In the genomic region with DNA sequence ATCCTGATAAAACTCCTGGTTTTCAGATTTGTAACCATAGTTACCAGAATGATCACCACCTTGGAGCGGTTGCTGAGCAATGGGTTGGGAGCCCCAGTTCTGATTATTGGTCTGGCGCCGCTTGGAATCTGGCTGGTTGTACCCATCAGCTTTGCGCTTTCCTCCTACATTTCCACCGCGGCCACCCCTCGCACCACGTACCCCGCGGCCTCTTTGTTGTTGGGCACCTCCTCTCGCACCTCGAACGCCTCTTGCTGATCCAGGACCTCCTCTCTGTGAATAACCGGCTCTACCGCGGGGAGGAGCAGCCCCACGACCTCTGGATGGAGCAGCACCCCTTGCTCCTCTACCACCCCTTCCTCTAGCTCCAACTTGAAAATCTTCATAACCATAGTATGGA, we compare ENCODE assay signal across 24 cellular contexts. TPM values are rescaled to one million over a fixed set of nuclear protein-coding genes. Genes with fewer than 3 reads are reported as not detected.
DNase-seq lines count a peak whose midpoint lies in the region; ATAC-seq, FAIRE-seq and TF ChIP-seq lines count a peak whose summit lies in the region.
"Had no signal": no experiment of that assay in that cellular context is flagged by ENCODE, and none has a peak within 500 bp of the region (broad histone marks: within the 10 kb centered on the region; RNA-seq: fewer than 3 reads in every experiment).

No MANE protein-coding gene starts in this region.

- H3K27ac ChIP-seq in H9 (ENCODE audit: insufficient read length, low read depth, low read length) (no peak overlapping the region), astrocyte (ENCODE audit: low read depth, low read length) (no peak overlapping the region), neuronal stem cell (replicated peaks; ENCODE audit: low read length) (no peak overlapping the region)
- no peak overlapping the region for H3K27ac ChIP-seq in CD4-positive, alpha-beta T cell (ENCODE audit: low read depth, low read length)
- H3K27ac ChIP-seq: A549, coronary artery, KMS-11, right atrium auricular region, upper lobe of left lung, WERI-Rb-1 had no signal

- H4K8ac ChIP-seq in H9 (replicated peaks; ENCODE audit: insufficient read length, low read depth, low read length) (no peak overlapping the region), neuronal stem cell (ENCODE audit: low read depth, low read length) (no peak overlapping the region)

- peaks cover 99% of the 10 kb centered on the region for H3K36me3 Mint-ChIP-seq in activated T-cell treated with anti-CD3 and anti-CD28 coated beads, Interleukin-2, amount 50 U/mL, for 24 hours (ENCODE audit: low read depth)
- H3K36me3 Mint-ChIP-seq in H9 (ENCODE audit: insufficient read depth in 1 of 3, low read depth in 3 of 3) (peaks cover 50 to 91% (median 86%) of the 10 kb centered on the region in 3 experiments), astrocyte (ENCODE audit: low read depth, unreplicated experiment) (peaks cover 21% of the 10 kb centered on the region)
- H3K36me3 Mint-ChIP-seq in CD4-positive, alpha-beta T cell (ENCODE audit: low read depth), result peaks cover 92% of the 10 kb centered on the region

- H4K20me1 ChIP-seq in H9 (ENCODE audit: control insufficient read depth, insufficient read depth, insufficient read length), result no peaks in the 10 kb centered on the region
- peaks cover 75% of the 10 kb centered on the region for H4K20me1 ChIP-seq in astrocyte (ENCODE audit: insufficient read depth, low read length)

- H3K27me3 ChIP-seq in H9 (ENCODE audit: insufficient read depth, low read length), result no peaks in the 10 kb centered on the region
- no peaks in the 10 kb centered on the region for H3K27me3 ChIP-seq in astrocyte (ENCODE audit: insufficient read depth, low read length)
- H3K27me3 ChIP-seq in neuronal stem cell (ENCODE audit: control insufficient read depth in 3 of 3, insufficient read depth in 3 of 3, low read depth in 1 of 3, low read length in 3 of 3), result no peaks in the 10 kb centered on the region
- H3K27me3 ChIP-seq in CD4-positive, alpha-beta T cell (ENCODE audit: control insufficient read depth, insufficient read depth, low read length), result no peaks in the 10 kb centered on the region
- H3K27me3 ChIP-seq: right atrium auricular region, upper lobe of left lung had no signal

- peak overlapping the region; percentile 85 for H3K27ac Mint-ChIP-seq in activated T-cell treated with anti-CD3 and anti-CD28 coated beads, Interleukin-2, amount 50 U/mL, for 24 hours
- H3K27ac Mint-ChIP-seq in H9 (peak overlapping the region in 2 of 3 experiments; percentile 12 to 52; a peak in 2 of 7 replicates), astrocyte (ENCODE audit: unreplicated experiment) (peak overlapping the region; percentile 87)
- H3K27ac Mint-ChIP-seq in CD4-positive, alpha-beta T cell, result no peak overlapping the region
- H3K27ac Mint-ChIP-seq: activated T-helper 2 cell treated with anti-CD3 and anti-CD28 coated beads, Interferon-gamma antibody, Interleukin-2, Interleukin-4, amounts not matched to agents 10 μg/mL and 5 μg/mL and 100 μg/mL, durations not matched to agents 14 hours and 24 hours and 36 hours; T-helper 2 cell treated with Interferon-gamma antibody and Interleukin-4, amounts not matched to agents 5 μg/mL and 100 μg/mL, for 36 hours had no signal

- H3K79me1 ChIP-seq in H9 (ENCODE audit: insufficient read depth, low read depth, low read length, poor library complexity, severe bottlenecking) (peaks cover 5% of the 10 kb centered on the region), neuronal stem cell (ENCODE audit: low read depth, low read length) (peaks cover 5% of the 10 kb centered on the region)

- no peak overlapping the region for H3K4me2 ChIP-seq in H9 (ENCODE audit: insufficient read depth, insufficient read length, low read length)
- H3K4me2 ChIP-seq in astrocyte (ENCODE audit: low read length), result no peak overlapping the region
- no peak overlapping the region for H3K4me2 ChIP-seq in neuronal stem cell (ENCODE audit: insufficient read depth, low read length, poor library complexity, severe bottlenecking)
- H3K4me2 ChIP-seq: A549, KMS-11 had no signal

- H3K18ac ChIP-seq in H9 (ENCODE audit: insufficient read length, low read depth, low read length) (no peak overlapping the region), neuronal stem cell (ENCODE audit: low read length) (no peak overlapping the region)

- H2AFZ ChIP-seq in H9 (ENCODE audit: low read length) (no peak overlapping the region), astrocyte (ENCODE audit: low read depth, low read length) (no peak overlapping the region), neuronal stem cell (ENCODE audit: low read length) (no peak overlapping the region)

- H2BK5ac ChIP-seq in H9 (ENCODE audit: insufficient read length, low read length) (no peak overlapping the region), neuronal stem cell (ENCODE audit: low read length) (no peak overlapping the region)

- H4K91ac ChIP-seq in H9 (ENCODE audit: insufficient read length, low read depth, low read length) (no peak overlapping the region), neuronal stem cell (ENCODE audit: low read depth, low read length, poor library complexity) (no peak overlapping the region)

- no peak for TF ChIP-seq CTCF in H9 (conservative IDR thresholded peaks at IDR 0.05)
- TF ChIP-seq CTCF in astrocyte (IDR thresholded peaks at IDR 0.05; ENCODE audit: insufficient read depth, low read depth, low read length), result no peak
- no peak for TF ChIP-seq CTCF in CD4-positive, alpha-beta T cell (IDR thresholded peaks at IDR 0.05)

- H3K4ac ChIP-seq in H9 (ENCODE audit: low read depth, low read length), result no peak overlapping the region
- H3K4ac ChIP-seq in neuronal stem cell (ENCODE audit: low read length), result no peak overlapping the region

- H3K9ac ChIP-seq in H9 (ENCODE audit: extremely low read depth, insufficient read length, low read length) (no peak overlapping the region), astrocyte (ENCODE audit: low read length) (no peak overlapping the region), neuronal stem cell (ENCODE audit: low read depth, low read length, poor library complexity) (peak overlapping the region; percentile 44)
- H3K9ac ChIP-seq: KMS-11 had no signal

- no peaks in the 10 kb centered on the region; the same call in 1 of the 2 replicates for H3K79me2 ChIP-seq in H9 (ENCODE audit: insufficient read depth, low read length)
- H3K79me2 ChIP-seq in astrocyte (ENCODE audit: insufficient read depth, low read length), result peaks cover 97% of the 10 kb centered on the region

- no peak overlapping the region for H3T11ph ChIP-seq in H9 (ENCODE audit: low read length)

- no peak for DNase-seq in activated T-cell treated with anti-CD3 and anti-CD28 coated beads, Interleukin-2, amount 50 U/mL, for 24 hours
- DNase-seq in activated T-cell treated with anti-CD3 and anti-CD28 coated beads for 4 hours (no peak), H9 (no peak), astrocyte (ENCODE audit: low read depth) (no peak), neuronal stem cell (ENCODE audit: low spot score) (no peak)
- DNase-seq in CD4-positive, alpha-beta T cell, result no peak
- no peak for DNase-seq in stimulated activated CD4-positive, alpha-beta T cell treated with anti-CD3 and anti-CD28 coated beads, Interleukin-2, amount 100 ng/mL, for 48 hours
- DNase-seq: activated CD8-positive, alpha-beta memory T cell treated with anti-CD3 and anti-CD28 coated beads for 24 hours; NCI-H146; NCI-H2171; NCI-H526 treated with DMSO at 0.1 percent for 48 hours; RPMI8226; stimulated activated CD4-positive, alpha-beta T cell treated with anti-CD3 and anti-CD28 coated beads, Interleukin-4, amount 100 ng/mL, for 4 hours; WERI-Rb-1 had no signal

- CTCF ChIA-PET in CD4-positive, alpha-beta T cell (lab: Charles Lee), result no interaction called here

- no peak overlapping the region for H2AK5ac ChIP-seq in H9 (ENCODE audit: insufficient read length, low read length)
- no peak overlapping the region for H2AK5ac ChIP-seq in neuronal stem cell (ENCODE audit: low read depth, low read length)

- no CpG with 5 or more reads among the region's 17 CpGs for WGBS in H9 (ENCODE audit: extremely low coverage, insufficient read length, low lambda C conversion rate)
- no CpG with 5 or more reads among the region's 17 CpGs for WGBS in neuronal stem cell (ENCODE audit: extremely low coverage in 2 of 2, insufficient read length in 2 of 2, insufficient replicate concordance in 1 of 2), 2 donors

- no peak overlapping the region for H4K5ac ChIP-seq in H9 (ENCODE audit: insufficient read length, low read depth, low read length)

- H2BK20ac ChIP-seq in H9 (ENCODE audit: low read depth, low read length, poor library complexity, severe bottlenecking), result no peak overlapping the region

- H2BK120ac ChIP-seq in H9 (ENCODE audit: low read depth, low read length, poor library complexity, severe bottlenecking), result no peak overlapping the region
- H2BK120ac ChIP-seq in neuronal stem cell (ENCODE audit: low read depth, low read length), result no peak overlapping the region

- H2BK15ac ChIP-seq in H9 (ENCODE audit: low read depth, low read length), result no peak overlapping the region
- H2BK15ac ChIP-seq in neuronal stem cell (ENCODE audit: low read length), result no peak overlapping the region

- H3K36me3 ChIP-seq in astrocyte (ENCODE audit: insufficient read depth, low read length) (peaks cover 79% of the 10 kb centered on the region), neuronal stem cell (replicated peaks in 1 of 2; ENCODE audit: control insufficient read depth in 2 of 2, insufficient read depth in 2 of 2, low read length in 2 of 2) (peaks cover 16 to 100% of the 10 kb centered on the region in 2 donors)

- POLR2A ChIA-PET in CD4-positive, alpha-beta T cell (lab: Charles Lee), result no interaction called here

- no peak overlapping the region for H3K56ac ChIP-seq in H9 (ENCODE audit: insufficient read length, low read depth, low read length)

- H3K9me3 Mint-ChIP-seq in activated T-cell treated with anti-CD3 and anti-CD28 coated beads, Interleukin-2, amount 50 U/mL, for 24 hours, result no peaks in the 10 kb centered on the region
- H3K9me3 Mint-ChIP-seq in H9 (no peaks in the 10 kb centered on the region), astrocyte (ENCODE audit: unreplicated experiment) (no peaks in the 10 kb centered on the region)
- H3K9me3 Mint-ChIP-seq in CD4-positive, alpha-beta T cell, result no peaks in the 10 kb centered on the region
- H3K9me3 Mint-ChIP-seq: activated T-helper 2 cell treated with anti-CD3 and anti-CD28 coated beads, Interferon-gamma antibody, Interleukin-2, Interleukin-4, amounts not matched to agents 10 μg/mL and 5 μg/mL and 100 μg/mL, durations not matched to agents 14 hours and 24 hours and 36 hours; T-helper 2 cell treated with Interferon-gamma antibody and Interleukin-4, amounts not matched to agents 5 μg/mL and 100 μg/mL, for 36 hours had no signal

- H3K4me3 Mint-ChIP-seq in activated T-cell treated with anti-CD3 and anti-CD28 coated beads, Interleukin-2, amount 50 U/mL, for 24 hours, result no peak overlapping the region
- H3K4me3 Mint-ChIP-seq in H9 (no peak overlapping the region), astrocyte (ENCODE audit: unreplicated experiment) (peak overlapping the region; percentile 74)
- no peak overlapping the region for H3K4me3 Mint-ChIP-seq in CD4-positive, alpha-beta T cell
- H3K4me3 Mint-ChIP-seq: T-helper 2 cell treated with Interferon-gamma antibody and Interleukin-4, amounts not matched to agents 5 μg/mL and 100 μg/mL, for 36 hours had no signal

- H2BK12ac ChIP-seq in H9 (ENCODE audit: insufficient read length, low read depth, low read length), result no peak overlapping the region
- H2BK12ac ChIP-seq in neuronal stem cell (ENCODE audit: low read length), result no peak overlapping the region

- intact Hi-C loops in CD4-positive, alpha-beta T cell (cut with DNase I, micrococcal nuclease), result no loop called here

- ATAC-seq in CD4-positive, alpha-beta T cell (ENCODE audit: poor library complexity), result no peak
- no peak for ATAC-seq in HG02970 (IDR thresholded peaks at IDR 0.05; ENCODE audit: low FRiP score, unreplicated experiment)
- ATAC-seq: A549 had no signal

- H3K14ac ChIP-seq in H9 (ENCODE audit: insufficient read depth, low read length) (no peak overlapping the region), neuronal stem cell (ENCODE audit: low read length) (no peak overlapping the region)

- no peaks in the 10 kb centered on the region for H3K27me3 Mint-ChIP-seq in activated T-cell treated with anti-CD3 and anti-CD28 coated beads, Interleukin-2, amount 50 U/mL, for 24 hours
- no peaks in the 10 kb centered on the region for H3K27me3 Mint-ChIP-seq in H9 (ENCODE audit: low read depth)
- no peaks in the 10 kb centered on the region for H3K27me3 Mint-ChIP-seq in astrocyte (ENCODE audit: low read depth, unreplicated experiment)
- no peaks in the 10 kb centered on the region for H3K27me3 Mint-ChIP-seq in CD4-positive, alpha-beta T cell

- H3K23ac ChIP-seq in H9 (ENCODE audit: insufficient read length, low read depth, low read length) (no peak overlapping the region), neuronal stem cell (ENCODE audit: low read depth, low read length, poor library complexity) (no peak overlapping the region)

- peaks cover 35% of the 10 kb centered on the region for H3K4me1 Mint-ChIP-seq in activated T-cell treated with anti-CD3 and anti-CD28 coated beads, Interleukin-2, amount 50 U/mL, for 24 hours (ENCODE audit: low read depth)
- H3K4me1 Mint-ChIP-seq in H9 (no peaks in the 10 kb centered on the region), astrocyte (ENCODE audit: low read depth, unreplicated experiment) (peaks cover 14% of the 10 kb centered on the region)
- H3K4me1 Mint-ChIP-seq in CD4-positive, alpha-beta T cell (ENCODE audit: low read depth), result peaks cover 3% of the 10 kb centered on the region

- FAIRE-seq in astrocyte (lab: Jason Lieb, UNC), result no peak
- FAIRE-seq: A549, bronchial epithelial cell had no signal

- no peaks in the 10 kb centered on the region for H3K9me3 ChIP-seq in H9 (ENCODE audit: control insufficient read depth, low read depth, low read length)
- no peaks in the 10 kb centered on the region for H3K9me3 ChIP-seq in astrocyte (ENCODE audit: insufficient read depth, low read depth, low read length)
- H3K9me3 ChIP-seq in neuronal stem cell (replicated peaks in 1 of 2; ENCODE audit: control insufficient read depth in 2 of 2, insufficient read depth in 1 of 2, low read depth in 1 of 2, low read length in 2 of 2), result no peaks in the 10 kb centered on the region
- H3K9me3 ChIP-seq in CD4-positive, alpha-beta T cell (ENCODE audit: control insufficient read depth, low read length), result no peaks in the 10 kb centered on the region
- H3K9me3 ChIP-seq: A549, HAP-1, right atrium auricular region, upper lobe of left lung had no signal

- H3K4me1 ChIP-seq in H9 (ENCODE audit: insufficient read depth, low read length) (no peaks in the 10 kb centered on the region), astrocyte (ENCODE audit: insufficient read depth, low read length) (no peaks in the 10 kb centered on the region), neuronal stem cell (ENCODE audit: control insufficient read depth in 2 of 2, insufficient read depth in 1 of 2, low read depth in 1 of 2, low read length in 2 of 2) (no peaks in the 10 kb centered on the region)
- H3K4me1 ChIP-seq: HAP-1, right atrium auricular region, upper lobe of left lung had no signal

- no peaks in the 10 kb centered on the region for H3K23me2 ChIP-seq in H9 (ENCODE audit: insufficient read length, low read depth, low read length, poor library complexity, severe bottlenecking)

- H3K4me3 ChIP-seq in astrocyte (ENCODE audit: insufficient read depth, low read depth, low read length) (no peak overlapping the region), neuronal stem cell (ENCODE audit: low read length in 2 of 2) (no peak overlapping the region)
- H3K4me3 ChIP-seq: A549, coronary artery, HAP-1, right atrium auricular region, upper lobe of left lung had no signal

RNA-seq across cellular contexts. Expression of gene SNX14, which starts 21.1 kb away (rescaled TPM):
- total RNA-seq in H9 (2021), result 33.0 and 35.5 TPM in 2 replicates
- total RNA-seq in astrocyte, result 89.5 and 90.5 TPM in 2 replicates
- polyA plus RNA-seq in neuronal stem cell (2013, experiment 1 of 2), result 23.7 TPM
- polyA plus RNA-seq in neuronal stem cell (2013, experiment 2 of 2), result 25.1 TPM
- total RNA-seq in CD4-positive, alpha-beta T cell, result 10 to 100 TPM; 30.8 to 31.5 TPM

RNA-seq across cellular contexts. Expression of gene SYNCRIP, which starts 27.9 kb away (rescaled TPM):
- total RNA-seq in H9 (2021) (189 and 199 TPM in 2 replicates), astrocyte (122 and 136 TPM in 2 replicates)
- polyA plus RNA-seq in neuronal stem cell (2013, experiment 1 of 2), result 77.6 TPM
- 75.4 TPM for polyA plus RNA-seq in neuronal stem cell (2013, experiment 2 of 2)
- 10 to 100 TPM; 53.2 to 58.3 TPM for total RNA-seq in CD4-positive, alpha-beta T cell
